18 cellular contexts compared by ENCODE assay signal in genomic region chr11:75595511-75595910, GRCh38. TPM values are rescaled to one million over a fixed set of nuclear protein-coding genes. Genes with fewer than 3 reads are reported as not detected.
DNase-seq lines count a peak whose midpoint lies in the region; ATAC-seq, FAIRE-seq and TF ChIP-seq lines count a peak whose summit lies in the region.
"Had no signal": no experiment of that assay in that cellular context is flagged by ENCODE, and none has a peak within 500 bp of the region (broad histone marks: within the 10 kb centered on the region; RNA-seq: fewer than 3 reads in every experiment).

No MANE protein-coding gene starts in this region.

- H3K27ac ChIP-seq in BLaER1 (peak overlapping the region; percentile 52), KOPT-K1 (ENCODE audit: low read depth, low read length, poor library complexity, severe bottlenecking) (peak overlapping the region; percentile 21), GM12878 (ENCODE audit: control insufficient read depth, insufficient read depth) (no peak overlapping the region)
- H3K27ac ChIP-seq: SJCRH30 had no signal

- peaks cover 25% of the 10 kb centered on the region for H3K4me1 Mint-ChIP-seq in T-helper 17 cell

- SMC1A ChIA-PET in GM12878 (lab: Charles Lee; ENCODE audit: uncharacterized antibody, unreplicated experiment) = no interaction called here

- no peak for FAIRE-seq in GM12878 (lab: Jason Lieb, UNC)
- FAIRE-seq: A204.1 had no signal

- POLR2A ChIA-PET in GM12878 (lab: Charles Lee) = no interaction called here

- TF ChIP-seq RAD21 in GM12878 (IDR thresholded peaks at IDR 0.05; ENCODE audit: insufficient read depth, low read depth, low read length) = no peak

- no peaks in the 10 kb centered on the region for H3K27me3 ChIP-seq in BLaER1
- no peaks in the 10 kb centered on the region; a peak in 2 of 4 replicates for H3K27me3 ChIP-seq in GM12878 (replicated peaks in 1 of 2; ENCODE audit: control insufficient read depth in 2 of 2, insufficient read depth in 2 of 2, low read length in 1 of 2)
- H3K27me3 ChIP-seq: SJCRH30 had no signal

- H3K4me3 ChIP-seq in BLaER1 = no peak overlapping the region
- no peak overlapping the region for H3K4me3 ChIP-seq in GM12878
- H3K4me3 ChIP-seq: SJCRH30 had no signal

- H3K9ac ChIP-seq in BLaER1 (peak overlapping the region; percentile 14; the same call in 1 of the 2 replicates), GM12878 (ENCODE audit: control insufficient read depth, insufficient read depth, low read length) (no peak overlapping the region)

- no peaks in the 10 kb centered on the region for H4K20me1 ChIP-seq in BLaER1
- no peaks in the 10 kb centered on the region for H4K20me1 ChIP-seq in GM12878 (ENCODE audit: control insufficient read depth, insufficient read depth)

- ATAC-seq in T-helper 17 cell (no peak), GM12878 (no peak), HG03571 (IDR thresholded peaks at IDR 0.05; ENCODE audit: unreplicated experiment) (no peak)
- ATAC-seq: CD8-positive, alpha-beta T cell had no signal

- in situ Hi-C loops in GM12878 (cut with MboI) = no loop called here

- peak overlapping the region; percentile 85 for H3K4me2 ChIP-seq in BLaER1
- 0 out of 2 replicates have a peak overlapping the region, but pooled peaks have one; percentile 15 for H3K4me2 ChIP-seq in GM12878 (ENCODE audit: control insufficient read depth, insufficient read depth)

- H2AFZ ChIP-seq in GM12878 (ENCODE audit: control insufficient read depth, low read depth, low read length) = no peak overlapping the region

- CTCF ChIA-PET in GM12878 (lab: Yijun Ruan, JAX) = interaction anchor here (0.6 to 1.7 kb wide), 7 partner anchors 9 to 111 kb away, joined by 3 to 5 read pairs (median 4); no protein-coding TSS in a partner anchor

- no peaks in the 10 kb centered on the region for H3K36me3 ChIP-seq in BLaER1
- H3K36me3 ChIP-seq in KOPT-K1 (ENCODE audit: insufficient read depth, low read length) = no peaks in the 10 kb centered on the region
- no peaks in the 10 kb centered on the region for H3K36me3 ChIP-seq in GM12878 (ENCODE audit: control insufficient read depth in 2 of 2, insufficient read depth in 2 of 2, low read length in 1 of 2)
- H3K36me3 ChIP-seq: SJCRH30 had no signal

- DNase-seq in T-helper 17 cell (no peak), GM12878 (ENCODE audit: low read depth, low spot score) (no peak), NCI-H2171 (lab: John Stamatoyannopoulos, UW) (no peak), NCI-H446 (lab: John Stamatoyannopoulos, UW) (no peak), superior temporal gyrus (ENCODE audit: extremely low spot score) (no peak)
- DNase-seq: Calu3; CD8-positive, alpha-beta T cell; MM.1S; NCI-H1105 treated with DMSO at 0.1 percent for 48 hours; NCI-H187; NCI-H2107; NCI-H2227 treated with DMSO at 0.1 percent for 48 hours; NCI-H524 treated with DMSO at 0.1 percent for 48 hours; SJCRH30 had no signal

- H3K36me3 Mint-ChIP-seq in T-helper 17 cell (ENCODE audit: low read depth) = peaks cover 2% of the 10 kb centered on the region
- H3K36me3 Mint-ChIP-seq: CD8-positive, alpha-beta T cell had no signal

- no peak overlapping the region for H3K4me3 Mint-ChIP-seq in T-helper 17 cell
- H3K4me3 Mint-ChIP-seq: CD8-positive, alpha-beta T cell had no signal

- H3K9me3 ChIP-seq in BLaER1 (no peaks in the 10 kb centered on the region), KOPT-K1 (ENCODE audit: insufficient read depth, low read length, poor library complexity, severe bottlenecking) (no peaks in the 10 kb centered on the region), T-helper 17 cell (ENCODE audit: control insufficient read depth, low read length, poor library complexity, severe bottlenecking) (no peaks in the 10 kb centered on the region), GM12878 (replicated peaks; ENCODE audit: control insufficient read depth, insufficient read depth, low read length) (no peaks in the 10 kb centered on the region)
- H3K9me3 ChIP-seq: SJCRH30 had no signal

- no TSS peak for BruUV-seq in GM12878 (replicated peaks; lab: Mats Ljungman, UMichigan)

- TF ChIP-seq POLR2A in GM12878 (IDR thresholded peaks at IDR 0.05; ENCODE audit: low read depth, low read length) = no peak

- WGBS in GM12878 (ENCODE audit: insufficient coverage, insufficient replicate concordance, low lambda C conversion rate, missing lambda C conversion rate) = 14% methylated on average over 3 of the region's 3 CpGs

- intact Hi-C loops in GM12878 (cut with micrococcal nuclease; ENCODE audit: unreplicated experiment) = loop anchor here (10.0 kb wide), 1 partner anchor 169 kb away; the partner anchor contains the start of gene DGAT2

- no peak for TF ChIP-seq CTCF in GM12878 (IDR thresholded peaks at IDR 0.05 in 2 of 3, conservative IDR thresholded peaks at IDR 0.05 in 1 of 3; ENCODE audit: control insufficient read depth in 2 of 3, extremely low read depth in 1 of 3, insufficient read depth in 1 of 3, low read depth in 3 of 3, low read length in 3 of 3)

- H3K4me1 ChIP-seq in BLaER1 (peaks cover 38% of the 10 kb centered on the region), GM12878 (ENCODE audit: control insufficient read depth, insufficient read depth, low read length) (peaks cover 8% of the 10 kb centered on the region)

- peaks cover 33% of the 10 kb centered on the region for H3K27me3 Mint-ChIP-seq in T-helper 17 cell

- H3K79me2 ChIP-seq in GM12878 (ENCODE audit: control insufficient read depth, insufficient read depth, low read length) = no peaks in the 10 kb centered on the region

- TF ChIP-seq EP300 in GM12878 (IDR thresholded peaks at IDR 0.05; ENCODE audit: borderline replicate concordance in 1 of 2, control insufficient read depth in 1 of 2, low read depth in 2 of 2, low read length in 2 of 2) = no peak

- RAD21 ChIA-PET in GM12878 (lab: Charles Lee; ENCODE audit: unreplicated experiment) = no interaction called here

- peak overlapping the region; percentile 51 for H3K27ac Mint-ChIP-seq in T-helper 17 cell
- H3K27ac Mint-ChIP-seq: CD8-positive, alpha-beta T cell had no signal

TF ChIP-seq in GM12878, 131 proteins besides CTCF, POLR2A, EP300 and RAD21 (continues in another document):
- TF ChIP-seq CHD2 (IDR thresholded peaks at IDR 0.05; ENCODE audit: borderline replicate concordance, low read depth, low read length) (no peak), CBX5 (IDR thresholded peaks at IDR 0.05; ENCODE audit: low read depth) (no peak), IKZF2 (IDR thresholded peaks at IDR 0.05) (no peak), TARDBP (IDR thresholded peaks at IDR 0.05; ENCODE audit: borderline replicate concordance) (no peak), MLLT1 (IDR thresholded peaks at IDR 0.05) (no peak), ESRRA (IDR thresholded peaks at IDR 0.05; ENCODE audit: low read length) (no peak), SPI1 (IDR thresholded peaks at IDR 0.05; ENCODE audit: borderline replicate concordance, insufficient read depth, low read depth, low read length) (no peak)

RNA-seq across cellular contexts. Expression of gene SERPINH1, which starts 33.5 kb away (rescaled TPM):
- total RNA-seq in T-helper 17 cell (1 to 10 TPM; 3.5 to 3.6 TPM), GM12878 (2014; rRNA removed) (11.5 and 13.6 TPM in 2 replicates), GM12878 (2014; rRNA removed; fragmentation: Illumina TruSeq; extraction: Trizol) (8.0 and 9.5 TPM in 2 replicates), GM12878 (2021) (17.9 and 18.8 TPM in 2 replicates)
- total RNA-seq in GM12878 (2013; cell fraction: nucleolus; rRNA removed) = 69.8 and 79.0 TPM in 2 replicates
- polyA plus RNA-seq in GM12878 (2011; ENCODE audit: low read depth) = 4.7 TPM
- polyA plus RNA-seq in GM12878 (2011; rRNA removed) (8.1 and 19.8 TPM in 2 replicates), GM12878 (2014; fragmentation: Illumina TruSeq; extraction: Trizol) (9.3 and 11.7 TPM in 2 replicates), GM12878 (2014; fragmentation: Nextera tagmentation; extraction: Ambion mirVana) (1 to 10 TPM in 1 of 2 experiments, under 1 TPM in 1; 0.34 to 1.4 TPM), GM12878 (2014; rRNA removed) (15.2 and 17.2 TPM in 2 replicates), GM12878 (2016; fragmentation: Nextera tagmentation; extraction: Ambion mirVana) (10 to 100 TPM; 13.8 to 18.8 TPM)
- polyA plus RNA-seq in GM12878 (2011; cell fraction: cytosol; rRNA removed) = 19.2 and 26.8 TPM in 2 replicates
- polyA plus RNA-seq in GM12878 (2011; cell fraction: nucleus; rRNA removed) = 35.5 and 37.6 TPM in 2 replicates
- 14.7 and 24.2 TPM in 2 replicates for polyA plus RNA-seq in GM12878 (2012)
- 14.8 and 16.9 TPM in 2 replicates for polyA minus RNA-seq in GM12878 (2011; rRNA and poly(A)+ RNA removed)
- polyA minus RNA-seq in GM12878 (2011; cell fraction: cytosol; rRNA and poly(A)+ RNA removed) = 11.5 and 13.1 TPM in 2 replicates
- 11.2 and 18.3 TPM in 2 replicates for polyA minus RNA-seq in GM12878 (2011; cell fraction: nucleus; rRNA and poly(A)+ RNA removed)
